ENCODE assay signal across 8 cellular contexts in genomic region chrX:1481636-1482529, GRCh38. TPM values are rescaled to one million over a fixed set of nuclear protein-coding genes. Genes with fewer than 3 reads are reported as not detected.
A peak's percentile ranks its signal among the peaks of the same experiment; 100 is the strongest.
DNase-seq lines count a peak whose midpoint lies in the region; ATAC-seq and TF ChIP-seq lines count a peak whose summit lies in the region.

No MANE protein-coding gene starts in this region.

- H3K27ac Mint-ChIP-seq in Calu3 (ENCODE audit: unreplicated experiment) = peak overlapping the region; percentile 88
- H3K27ac Mint-ChIP-seq in activated T-helper 1 cell treated with anti-CD3 and anti-CD28 coated beads, Interleukin-12 subunit alpha, Interleukin-12 subunit beta, Interleukin-2, Interleukin-4 antibody, amounts not matched to agents 30 ng/mL and 10 ng/mL and 1 ng/mL, durations not matched to agents 14 hours and 24 hours and 36 hours = peak overlapping the region; percentile 99
- peak overlapping the region; percentile 99 for H3K27ac Mint-ChIP-seq in glutamatergic neuron (ENCODE audit: unreplicated experiment)

- no TSS peak for BruUV-seq in Calu3 (replicated peaks; lab: Mats Ljungman, UMichigan)

- H3K36me3 Mint-ChIP-seq in Calu3 (ENCODE audit: insufficient read depth, unreplicated experiment) = peaks cover 5% of the 10 kb centered on the region
- peaks cover 41% of the 10 kb centered on the region for H3K36me3 Mint-ChIP-seq in activated T-helper 1 cell treated with anti-CD3 and anti-CD28 coated beads, Interleukin-12 subunit alpha, Interleukin-12 subunit beta, Interleukin-2, Interleukin-4 antibody, amounts not matched to agents 30 ng/mL and 10 ng/mL and 1 ng/mL, durations not matched to agents 14 hours and 24 hours and 36 hours (ENCODE audit: low read depth)
- peaks cover 33% of the 10 kb centered on the region for H3K36me3 Mint-ChIP-seq in glutamatergic neuron (ENCODE audit: unreplicated experiment)

- H3K36me3 ChIP-seq in prostate gland = no peaks in the 10 kb centered on the region

- intact Hi-C loops in Calu3 (cut with micrococcal nuclease; ENCODE audit: unreplicated experiment) (no loop called here), prostate gland (cut with DNase I) (no loop called here)
- intact Hi-C loops in activated T-helper 1 cell treated with anti-CD3 and anti-CD28 coated beads, Interleukin-12 subunit alpha, Interleukin-12 subunit beta, Interleukin-2, Interleukin-4 antibody, amounts not matched to agents 30 ng/mL and 10 ng/mL and 1 ng/mL, durations not matched to agents 14 hours and 24 hours and 36 hours (cut with micrococcal nuclease) = loop anchor here (1.0 to 2.0 kb wide), 6 partner anchors 10 to 54 kb away; no protein-coding TSS in a partner anchor

- H3K4me1 Mint-ChIP-seq in Calu3 (ENCODE audit: low read depth, unreplicated experiment) (no peaks in the 10 kb centered on the region), glutamatergic neuron (ENCODE audit: low read depth, unreplicated experiment) (peaks cover 8% of the 10 kb centered on the region)
- H3K4me1 Mint-ChIP-seq in activated T-helper 1 cell treated with anti-CD3 and anti-CD28 coated beads, Interleukin-12 subunit alpha, Interleukin-12 subunit beta, Interleukin-2, Interleukin-4 antibody, amounts not matched to agents 30 ng/mL and 10 ng/mL and 1 ng/mL, durations not matched to agents 14 hours and 24 hours and 36 hours (ENCODE audit: low read depth) = peaks cover 66% of the 10 kb centered on the region

- no peaks in the 10 kb centered on the region for H3K27me3 ChIP-seq in prostate gland (replicated peaks; ENCODE audit: insufficient read depth)

- no peak overlapping the region for H3K27ac ChIP-seq in prostate gland

- TF ChIP-seq POLR2A in prostate gland (IDR thresholded peaks at IDR 0.05) = no peak

- WGBS in prostate gland = 10% methylated on average over 26 of the region's 26 CpGs

- no peaks in the 10 kb centered on the region for H3K4me1 ChIP-seq in prostate gland (replicated peaks)

- no peaks in the 10 kb centered on the region for H3K9me3 ChIP-seq in prostate gland

- peak; percentile 35 for DNase-seq in Calu3
- peak; percentile 52 for DNase-seq in LoVo (ENCODE audit: low spot score)
- DNase-seq in activated T-helper 1 cell treated with anti-CD3 and anti-CD28 coated beads, Interleukin-12 subunit alpha, Interleukin-12 subunit beta, Interleukin-2, Interleukin-4 antibody, amounts not matched to agents 30 ng/mL and 10 ng/mL and 1 ng/mL, durations not matched to agents 14 hours and 24 hours and 36 hours (ENCODE audit: low spot score) = peak; percentile 78
- DNase-seq in glutamatergic neuron = peak; percentile 65
- peak; percentile 29 for DNase-seq in prostate gland (ENCODE audit: low spot score)
- no peak for DNase-seq in NCI-H510A treated with DMSO at 0.1 percent for 48 hours (lab: John Stamatoyannopoulos, UW)
- DNase-seq in NCI-H2107 (lab: John Stamatoyannopoulos, UW) = no peak

- no peak for TF ChIP-seq CTCF in Calu3 (IDR thresholded peaks at IDR 0.05; ENCODE audit: unreplicated experiment)
- TF ChIP-seq CTCF in glutamatergic neuron (IDR thresholded peaks at IDR 0.05; ENCODE audit: partially characterized antibody, unreplicated experiment) = no peak
- no peak for TF ChIP-seq CTCF in prostate gland (IDR thresholded peaks at IDR 0.05)

- no peak overlapping the region for H3K4me3 ChIP-seq in prostate gland

- CTCF ChIA-PET in Calu3 (lab: Charles Lee) = no interaction called here

- peak overlapping the region; percentile 67 for H3K4me3 Mint-ChIP-seq in Calu3 (ENCODE audit: low read depth, unreplicated experiment)
- H3K4me3 Mint-ChIP-seq in activated T-helper 1 cell treated with anti-CD3 and anti-CD28 coated beads, Interleukin-12 subunit alpha, Interleukin-12 subunit beta, Interleukin-2, Interleukin-4 antibody, amounts not matched to agents 30 ng/mL and 10 ng/mL and 1 ng/mL, durations not matched to agents 14 hours and 24 hours and 36 hours = peak overlapping the region; percentile 85
- peak overlapping the region; percentile 84 for H3K4me3 Mint-ChIP-seq in glutamatergic neuron (ENCODE audit: unreplicated experiment)

- H3K9me3 Mint-ChIP-seq in Calu3 (ENCODE audit: low read depth, unreplicated experiment) (peaks cover 3% of the 10 kb centered on the region), glutamatergic neuron (ENCODE audit: unreplicated experiment) (peaks cover 23% of the 10 kb centered on the region)
- peaks cover 18% of the 10 kb centered on the region for H3K9me3 Mint-ChIP-seq in activated T-helper 1 cell treated with anti-CD3 and anti-CD28 coated beads, Interleukin-12 subunit alpha, Interleukin-12 subunit beta, Interleukin-2, Interleukin-4 antibody, amounts not matched to agents 30 ng/mL and 10 ng/mL and 1 ng/mL, durations not matched to agents 14 hours and 24 hours and 36 hours

- H3K27me3 Mint-ChIP-seq in Calu3 (ENCODE audit: unreplicated experiment) = peaks cover 19% of the 10 kb centered on the region
- H3K27me3 Mint-ChIP-seq in activated T-helper 1 cell treated with anti-CD3 and anti-CD28 coated beads, Interleukin-12 subunit alpha, Interleukin-12 subunit beta, Interleukin-2, Interleukin-4 antibody, amounts not matched to agents 30 ng/mL and 10 ng/mL and 1 ng/mL, durations not matched to agents 14 hours and 24 hours and 36 hours (ENCODE audit: insufficient read depth) = no peaks in the 10 kb centered on the region
- peaks cover 6% of the 10 kb centered on the region for H3K27me3 Mint-ChIP-seq in glutamatergic neuron (ENCODE audit: unreplicated experiment)

- ATAC-seq in GM21723 (IDR thresholded peaks at IDR 0.05; ENCODE audit: unreplicated experiment) = peak; percentile 48

RNA-seq across cellular contexts. Expression of gene ASMTL, which starts 29.2 kb away (rescaled TPM):
- total RNA-seq in Calu3 (2022) (14.4 and 18.0 TPM in 2 replicates), glutamatergic neuron (ENCODE audit: unreplicated experiment) (45.5 TPM), prostate gland (10 to 100 TPM; 43.1 to 44.2 TPM)
- 45.4 and 48.0 TPM in 2 replicates for total RNA-seq in activated T-helper 1 cell treated with anti-CD3 and anti-CD28 coated beads, Interleukin-12 subunit alpha, Interleukin-12 subunit beta, Interleukin-2, Interleukin-4 antibody, amounts not matched to agents 30 ng/mL and 10 ng/mL and 1 ng/mL, durations not matched to agents 14 hours and 24 hours and 36 hours

RNA-seq across cellular contexts. Expression of gene P2RY8, which starts 55.1 kb away (rescaled TPM):
- total RNA-seq in Calu3 (2022) = 0.07 TPM in 1 of 2 replicates, not detected in the other
- 20.4 and 21.8 TPM in 2 replicates for total RNA-seq in activated T-helper 1 cell treated with anti-CD3 and anti-CD28 coated beads, Interleukin-12 subunit alpha, Interleukin-12 subunit beta, Interleukin-2, Interleukin-4 antibody, amounts not matched to agents 30 ng/mL and 10 ng/mL and 1 ng/mL, durations not matched to agents 14 hours and 24 hours and 36 hours
- total RNA-seq in glutamatergic neuron (ENCODE audit: unreplicated experiment) = 2.3 TPM
- total RNA-seq in prostate gland = 1 to 10 TPM in 1 of 2 donors, under 1 TPM in 1; 0.59 to 1.8 TPM

Comparison
In these comparisons a context has a peak if more than half of its experiments do, and no peak if none do; other contexts are left out.
1. DNase-seq: peak in Calu3 (single experiment), LoVo (single experiment), activated T-helper 1 cell treated with anti-CD3 and anti-CD28 coated beads, Interleukin-12 subunit alpha, Interleukin-12 subunit beta, Interleukin-2, Interleukin-4 antibody, amounts not matched to agents 30 ng/mL and 10 ng/mL and 1 ng/mL, durations not matched to agents 14 hours and 24 hours and 36 hours (single experiment), glutamatergic neuron (single experiment) and prostate gland (single experiment); none in NCI-H510A treated with DMSO at 0.1 percent for 48 hours (single experiment) and NCI-H2107 (single experiment).
2. Peak in every context shown above with its lines, with median percentiles within 50 percentile points of each other: H3K27ac Mint-ChIP-seq and H3K4me3 Mint-ChIP-seq.